ENCODE assay signal across 5 cellular contexts in genomic region chr2:59590802-59591201, GRCh38.
"Had no signal": no experiment of that assay in that cellular context is flagged by ENCODE, and none has a peak within 500 bp of the region (broad histone marks: within the 10 kb centered on the region; RNA-seq: fewer than 3 reads in every experiment).

No MANE protein-coding gene starts in this region.

- H3K4me3 ChIP-seq: GM23338 had no signal

- ATAC-seq: GM23338, HepG2 had no signal

- DNase-seq: H9, HCEC 1CT had no signal

- H3K27ac ChIP-seq: HL-60 had no signal
